Comparison of ENCODE assay signal across 8 cellular contexts in genomic region chr1:151254217-151255213, GRCh38. TPM values are rescaled to one million over a fixed set of nuclear protein-coding genes. Genes with fewer than 3 reads are reported as not detected.
DNase-seq lines count a peak whose midpoint lies in the region; ATAC-seq and TF ChIP-seq lines count a peak whose summit lies in the region.

Gene PSMD4, plus strand, starts transcription at chr1:151254734. Its CDS starts 49 bp downstream, at chr1:151254783.

- TF ChIP-seq POLR2A in testis (IDR thresholded peaks at IDR 0.05), result no peak

- peak within 1 kb of the TSS; percentile 70 for H3K4me3 ChIP-seq in GM06990 (replicated peaks; ENCODE audit: low read depth, low read length)
- H3K4me3 ChIP-seq in testis, result peak within 1 kb of the TSS; percentile 88 to 99

- peak within 1 kb of the TSS; percentile 80 to 82 for H3K27ac ChIP-seq in testis

- 2 to 7% methylated on average over 38 to 56 of the region's 56 CpGs for WGBS in testis, 2 donors

- H3K9me3 ChIP-seq in testis, result no peaks in the 10 kb centered on the region

- no peak for TF ChIP-seq CTCF in GM06990 (IDR thresholded peaks at IDR 0.05; ENCODE audit: insufficient read depth, low read length, poor library complexity, severe bottlenecking)
- TF ChIP-seq CTCF in omental fat pad (IDR thresholded peaks at IDR 0.05), result no peak
- TF ChIP-seq CTCF in testis (IDR thresholded peaks at IDR 0.05), result peak in 1 of 3 experiments; percentile 5

- H3K27me3 ChIP-seq in GM06990 (replicated peaks; ENCODE audit: control insufficient read depth, insufficient read depth, low read length) (no peaks in the 10 kb centered on the region), testis (no peaks in the 10 kb centered on the region)

- intact Hi-C loops in testis (cut with DNase I; ENCODE audit: low total_unique reads), result loop anchor here (10.0 kb wide), 1 partner anchor 50 kb away; no protein-coding TSS in a partner anchor

- ATAC-seq in HG02588 (IDR thresholded peaks at IDR 0.05; ENCODE audit: unreplicated experiment) (peak; percentile 88), omental fat pad (ENCODE audit: low FRiP score) (peak; percentile 98)
- peak; percentile 95 to 96 for ATAC-seq in activated naive CD4-positive, alpha-beta T cell treated with anti-CD3 and anti-CD28 coated beads, Interleukin-2, amount 50 U/mL, for 72 hours

- DNase-seq in GM06990 (ENCODE audit: extremely low read depth, insufficient read length), result peak; percentile 92
- peak; percentile 98 for DNase-seq in NCI-H1092 treated with DMSO at 0.1 percent for 48 hours (lab: John Stamatoyannopoulos, UW)
- peak; percentile 100 for DNase-seq in SKM-1 (lab: John Stamatoyannopoulos, UW; ENCODE audit: unreplicated experiment)
- peak; percentile 86 to 93 for DNase-seq in activated naive CD4-positive, alpha-beta T cell treated with anti-CD3 and anti-CD28 coated beads, Interleukin-2, amount 50 U/mL, for 72 hours (ENCODE audit: low spot score in 2 of 2)
- DNase-seq in glomerular visceral epithelial cell (ENCODE audit: extremely low spot score), result peak; percentile 97
- peak; percentile 66 for DNase-seq in omental fat pad (ENCODE audit: low spot score)
- DNase-seq in testis, result peak; percentile 97

- H3K36me3 ChIP-seq in GM06990 (ENCODE audit: control insufficient read depth, insufficient read depth, low read length) (no peaks in the 10 kb centered on the region; the same call in none of the 2 replicates), testis (ENCODE audit: low read depth, missing control alignments) (no peaks in the 10 kb centered on the region)

- peak within 1 kb of the TSS; percentile 92 to 97 for H3K27ac Mint-ChIP-seq in activated naive CD4-positive, alpha-beta T cell treated with anti-CD3 and anti-CD28 coated beads, Interleukin-2, amount 50 U/mL, for 72 hours

- H3K4me1 ChIP-seq in testis, result peaks cover 12% of the 10 kb centered on the region

- no peaks in the 10 kb centered on the region for H3K9me3 Mint-ChIP-seq in activated naive CD4-positive, alpha-beta T cell treated with anti-CD3 and anti-CD28 coated beads, Interleukin-2, amount 50 U/mL, for 72 hours

- peaks cover 7 to 10% of the 10 kb centered on the region in 2 donors for H3K36me3 Mint-ChIP-seq in activated naive CD4-positive, alpha-beta T cell treated with anti-CD3 and anti-CD28 coated beads, Interleukin-2, amount 50 U/mL, for 72 hours

RNA-seq across cellular contexts. Expression of gene PSMD4, which starts in this region (rescaled TPM):
- total RNA-seq in activated naive CD4-positive, alpha-beta T cell treated with anti-CD3 and anti-CD28 coated beads, Interleukin-2, amount 50 U/mL, for 72 hours, result 100 to 1,000 TPM; 185 to 189 TPM
- 100 to 1,000 TPM in 3 of 4 donors, 10 to 100 TPM in 1; 96.4 to 148 (median 131) TPM for total RNA-seq in omental fat pad
- total RNA-seq in testis, result 100 to 1,000 TPM; 164 to 196 TPM
- polyA plus RNA-seq in testis (ENCODE audit: insufficient read depth, low read depth, low replicate concordance), result 333 TPM

Comparison
In these comparisons a context has a peak if more than half of its experiments do, and no peak if none do; other contexts are left out.
1. Peak in every context shown above with its lines: DNase-seq, ATAC-seq, H3K4me3 ChIP-seq and H3K27ac ChIP-seq.